1 cellular context compared by ENCODE assay signal in the genomic region with DNA sequence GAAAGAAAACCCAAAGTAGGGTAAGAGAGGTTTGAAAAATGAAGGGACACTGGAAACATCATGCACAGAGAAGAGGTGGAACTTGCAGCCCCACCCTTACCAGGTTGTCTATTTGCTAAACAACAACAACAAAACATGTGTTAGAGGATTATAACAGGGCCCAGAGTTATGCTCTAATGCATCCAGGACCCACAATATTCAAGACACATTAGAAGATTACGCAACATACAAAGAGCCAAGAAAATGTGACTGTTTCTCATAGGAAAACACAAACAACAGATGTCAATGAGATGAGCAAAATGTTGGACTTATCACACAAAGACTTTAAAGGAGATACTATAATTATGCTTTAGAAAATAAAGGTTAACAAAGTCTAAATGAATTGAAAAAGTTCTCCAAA.
TF ChIP-seq lines count a peak whose summit lies in the region.

No MANE protein-coding gene starts in this region.

TF ChIP-seq in HepG2, 621 proteins besides CTCF, POLR2A, EP300 and RAD21 (continued from another document):
- TF ChIP-seq, protein P1, sequence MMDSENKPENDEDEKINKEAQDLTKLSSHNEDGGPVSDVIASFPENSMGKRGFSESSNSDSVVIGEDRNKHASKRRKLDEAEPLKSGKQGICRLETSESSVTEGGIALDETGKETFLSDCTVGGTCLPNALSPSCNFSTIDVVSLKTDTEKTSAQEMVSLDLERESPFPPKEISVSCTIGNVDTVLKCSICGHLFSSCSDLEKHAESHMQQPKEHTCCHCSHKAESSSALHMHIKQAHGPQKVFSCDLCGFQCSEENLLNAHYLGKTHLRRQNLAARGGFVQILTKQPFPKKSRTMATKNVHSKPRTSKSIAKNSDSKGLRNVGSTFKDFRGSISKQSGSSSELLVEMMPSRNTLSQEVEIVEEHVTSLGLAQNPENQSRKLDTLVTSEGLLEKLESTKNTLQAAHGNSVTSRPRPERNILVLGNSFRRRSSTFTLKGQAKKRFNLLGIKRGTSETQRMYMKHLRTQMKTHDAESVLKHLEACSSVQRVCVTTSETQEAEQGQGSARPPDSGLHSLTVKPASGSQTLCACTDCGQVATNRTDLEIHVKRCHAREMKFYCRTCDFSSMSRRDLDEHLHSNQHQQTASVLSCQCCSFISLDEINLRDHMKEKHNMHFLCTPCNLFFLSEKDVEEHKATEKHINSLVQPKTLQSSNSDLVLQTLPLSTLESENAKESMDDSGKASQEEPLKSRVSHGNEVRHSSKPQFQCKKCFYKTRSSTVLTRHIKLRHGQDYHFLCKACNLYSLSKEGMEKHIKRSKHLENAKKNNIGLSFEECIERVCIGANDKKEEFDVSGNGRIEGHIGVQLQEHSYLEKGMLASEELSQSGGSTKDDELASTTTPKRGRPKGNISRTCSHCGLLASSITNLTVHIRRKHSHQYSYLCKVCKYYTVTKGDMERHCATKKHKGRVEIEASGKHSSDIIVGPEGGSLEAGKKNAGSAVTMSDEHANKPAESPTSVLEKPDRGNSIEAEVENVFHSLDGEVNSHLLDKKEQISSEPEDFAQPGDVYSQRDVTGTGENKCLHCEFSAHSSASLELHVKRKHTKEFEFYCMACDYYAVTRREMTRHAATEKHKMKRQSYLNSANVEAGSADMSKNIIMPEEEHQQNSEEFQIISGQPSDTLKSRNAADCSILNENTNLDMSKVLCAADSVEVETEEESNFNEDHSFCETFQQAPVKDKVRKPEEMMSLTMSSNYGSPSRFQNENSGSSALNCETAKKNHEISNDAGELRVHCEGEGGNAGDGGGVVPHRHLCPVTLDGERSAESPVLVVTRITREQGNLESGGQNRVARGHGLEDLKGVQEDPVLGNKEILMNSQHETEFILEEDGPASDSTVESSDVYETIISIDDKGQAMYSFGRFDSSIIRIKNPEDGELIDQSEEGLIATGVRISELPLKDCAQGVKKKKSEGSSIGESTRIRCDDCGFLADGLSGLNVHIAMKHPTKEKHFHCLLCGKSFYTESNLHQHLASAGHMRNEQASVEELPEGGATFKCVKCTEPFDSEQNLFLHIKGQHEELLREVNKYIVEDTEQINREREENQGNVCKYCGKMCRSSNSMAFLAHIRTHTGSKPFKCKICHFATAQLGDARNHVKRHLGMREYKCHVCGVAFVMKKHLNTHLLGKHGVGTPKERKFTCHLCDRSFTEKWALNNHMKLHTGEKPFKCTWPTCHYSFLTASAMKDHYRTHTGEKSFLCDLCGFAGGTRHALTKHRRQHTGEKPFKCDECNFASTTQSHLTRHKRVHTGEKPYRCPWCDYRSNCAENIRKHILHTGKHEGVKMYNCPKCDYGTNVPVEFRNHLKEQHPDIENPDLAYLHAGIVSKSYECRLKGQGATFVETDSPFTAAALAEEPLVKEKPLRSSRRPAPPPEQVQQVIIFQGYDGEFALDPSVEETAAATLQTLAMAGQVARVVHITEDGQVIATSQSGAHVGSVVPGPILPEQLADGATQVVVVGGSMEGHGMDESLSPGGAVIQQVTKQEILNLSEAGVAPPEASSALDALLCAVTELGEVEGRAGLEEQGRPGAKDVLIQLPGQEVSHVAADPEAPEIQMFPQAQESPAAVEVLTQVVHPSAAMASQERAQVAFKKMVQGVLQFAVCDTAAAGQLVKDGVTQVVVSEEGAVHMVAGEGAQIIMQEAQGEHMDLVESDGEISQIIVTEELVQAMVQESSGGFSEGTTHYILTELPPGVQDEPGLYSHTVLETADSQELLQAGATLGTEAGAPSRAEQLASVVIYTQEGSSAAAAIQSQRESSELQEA (CRISPR knock-in tag; IDR thresholded peaks at IDR 0.05; ENCODE audit: not compliant biosample characterization), result no peak
